2 cellular contexts compared by ENCODE assay signal in the genomic region with DNA sequence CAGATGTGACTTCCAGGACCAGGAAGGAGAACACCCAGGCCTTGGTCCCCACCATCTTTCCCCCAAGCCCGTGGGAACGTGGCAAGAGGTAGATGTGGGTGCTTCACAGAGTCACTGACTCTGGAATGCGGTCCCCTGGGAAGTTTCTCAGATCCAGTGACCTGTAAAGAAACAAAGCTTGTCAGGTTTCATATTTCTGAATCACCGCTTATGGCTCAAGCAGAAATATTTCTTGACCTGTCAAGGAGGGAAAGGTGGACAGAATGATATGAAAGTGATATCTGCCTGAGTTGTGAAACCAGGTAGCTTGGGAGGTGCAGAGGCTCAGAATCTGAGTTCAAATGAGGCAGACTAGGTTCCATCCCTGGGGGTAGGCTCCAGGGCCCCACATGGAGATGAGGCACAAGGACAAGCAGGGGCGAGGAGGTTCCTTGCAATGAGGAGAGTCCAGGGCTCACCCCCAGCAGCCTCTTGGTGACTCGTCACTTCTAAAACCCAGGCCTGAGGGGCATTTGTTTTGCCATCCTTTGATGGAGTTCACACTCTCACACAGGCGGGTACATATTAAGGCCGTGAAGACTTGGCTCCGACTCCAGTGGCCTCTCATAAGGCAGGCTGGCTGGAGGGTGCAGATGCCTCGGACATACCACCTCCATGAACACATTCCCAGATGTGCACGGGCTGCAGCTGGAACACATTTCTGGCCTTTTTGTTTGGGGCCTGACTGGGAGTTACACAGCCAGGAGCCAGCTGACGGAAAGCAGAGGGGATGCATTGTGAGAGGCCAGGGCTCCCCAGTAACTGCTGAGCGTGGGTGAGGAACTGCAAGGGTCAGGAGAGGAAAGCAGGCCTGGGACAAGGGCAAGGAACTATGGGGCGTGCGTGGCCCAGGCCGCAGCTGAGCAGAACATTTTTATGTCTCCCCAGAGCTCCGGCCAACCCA.
TF ChIP-seq lines count a peak whose summit lies in the region.

No MANE protein-coding gene starts in this region.

TF ChIP-seq in liver, 16 proteins besides CTCF, POLR2A, EP300 and RAD21:
- TF ChIP-seq, protein P1, sequence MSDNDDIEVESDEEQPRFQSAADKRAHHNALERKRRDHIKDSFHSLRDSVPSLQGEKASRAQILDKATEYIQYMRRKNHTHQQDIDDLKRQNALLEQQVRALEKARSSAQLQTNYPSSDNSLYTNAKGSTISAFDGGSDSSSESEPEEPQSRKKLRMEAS (IDR thresholded peaks at IDR 0.05): no peak
- TF ChIP-seq SP1 (IDR thresholded peaks at IDR 0.05): no peak
- no peak for TF ChIP-seq HNF4G (IDR thresholded peaks at IDR 0.05)
- TF ChIP-seq YY1 (IDR thresholded peaks at IDR 0.05): no peak
- TF ChIP-seq RXRA (IDR thresholded peaks at IDR 0.05): peak in 1 of 2 donors; percentile 17
- no peak for TF ChIP-seq EGR1 (IDR thresholded peaks at IDR 0.05; ENCODE audit: low read depth in 2 of 2)
- peak; percentile 63 for TF ChIP-seq NR2F2 (IDR thresholded peaks at IDR 0.05)
TF ChIP-seq in liver: peak in this region for 2.

TF ChIP-seq in HepG2, 621 proteins besides CTCF, POLR2A, EP300 and RAD21:
- TF ChIP-seq, protein P2, sequence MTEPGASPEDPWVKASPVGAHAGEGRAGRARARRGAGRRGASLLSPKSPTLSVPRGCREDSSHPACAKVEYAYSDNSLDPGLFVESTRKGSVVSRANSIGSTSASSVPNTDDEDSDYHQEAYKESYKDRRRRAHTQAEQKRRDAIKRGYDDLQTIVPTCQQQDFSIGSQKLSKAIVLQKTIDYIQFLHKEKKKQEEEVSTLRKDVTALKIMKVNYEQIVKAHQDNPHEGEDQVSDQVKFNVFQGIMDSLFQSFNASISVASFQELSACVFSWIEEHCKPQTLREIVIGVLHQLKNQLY (CRISPR knock-in tag; IDR thresholded peaks at IDR 0.05): no peak
- no peak for TF ChIP-seq CENPT (CRISPR knock-in tag; IDR thresholded peaks at IDR 0.05; ENCODE audit: low read depth)
- TF ChIP-seq, protein P3, sequence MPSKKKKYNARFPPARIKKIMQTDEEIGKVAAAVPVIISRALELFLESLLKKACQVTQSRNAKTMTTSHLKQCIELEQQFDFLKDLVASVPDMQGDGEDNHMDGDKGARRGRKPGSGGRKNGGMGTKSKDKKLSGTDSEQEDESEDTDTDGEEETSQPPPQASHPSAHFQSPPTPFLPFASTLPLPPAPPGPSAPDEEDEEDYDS (CRISPR knock-in tag; IDR thresholded peaks at IDR 0.05): no peak
- no peak for TF ChIP-seq ZNF121 (CRISPR knock-in tag; IDR thresholded peaks at IDR 0.05)
- TF ChIP-seq, protein P4, sequence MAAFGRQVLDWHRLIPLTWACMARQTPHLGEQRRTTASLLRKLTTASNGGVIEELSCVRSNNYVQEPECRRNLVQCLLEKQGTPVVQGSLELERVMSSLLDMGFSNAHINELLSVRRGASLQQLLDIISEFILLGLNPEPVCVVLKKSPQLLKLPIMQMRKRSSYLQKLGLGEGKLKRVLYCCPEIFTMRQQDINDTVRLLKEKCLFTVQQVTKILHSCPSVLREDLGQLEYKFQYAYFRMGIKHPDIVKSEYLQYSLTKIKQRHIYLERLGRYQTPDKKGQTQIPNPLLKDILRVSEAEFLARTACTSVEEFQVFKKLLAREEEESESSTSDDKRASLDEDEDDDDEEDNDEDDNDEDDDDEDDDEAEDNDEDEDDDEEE (CRISPR knock-in tag; IDR thresholded peaks at IDR 0.05): no peak
- no peak for TF ChIP-seq ZNF543 (CRISPR knock-in tag; IDR thresholded peaks at IDR 0.05)
- TF ChIP-seq ZNF446 (CRISPR knock-in tag; IDR thresholded peaks at IDR 0.05): no peak
- no peak for TF ChIP-seq ZNF256 (CRISPR knock-in tag; conservative IDR thresholded peaks at IDR 0.05)
- TF ChIP-seq, protein P5, sequence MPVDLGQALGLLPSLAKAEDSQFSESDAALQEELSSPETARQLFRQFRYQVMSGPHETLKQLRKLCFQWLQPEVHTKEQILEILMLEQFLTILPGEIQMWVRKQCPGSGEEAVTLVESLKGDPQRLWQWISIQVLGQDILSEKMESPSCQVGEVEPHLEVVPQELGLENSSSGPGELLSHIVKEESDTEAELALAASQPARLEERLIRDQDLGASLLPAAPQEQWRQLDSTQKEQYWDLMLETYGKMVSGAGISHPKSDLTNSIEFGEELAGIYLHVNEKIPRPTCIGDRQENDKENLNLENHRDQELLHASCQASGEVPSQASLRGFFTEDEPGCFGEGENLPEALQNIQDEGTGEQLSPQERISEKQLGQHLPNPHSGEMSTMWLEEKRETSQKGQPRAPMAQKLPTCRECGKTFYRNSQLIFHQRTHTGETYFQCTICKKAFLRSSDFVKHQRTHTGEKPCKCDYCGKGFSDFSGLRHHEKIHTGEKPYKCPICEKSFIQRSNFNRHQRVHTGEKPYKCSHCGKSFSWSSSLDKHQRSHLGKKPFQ (CRISPR knock-in tag; IDR thresholded peaks at IDR 0.05; ENCODE audit: insufficient replicate concordance): no peak
- TF ChIP-seq, protein P6, sequence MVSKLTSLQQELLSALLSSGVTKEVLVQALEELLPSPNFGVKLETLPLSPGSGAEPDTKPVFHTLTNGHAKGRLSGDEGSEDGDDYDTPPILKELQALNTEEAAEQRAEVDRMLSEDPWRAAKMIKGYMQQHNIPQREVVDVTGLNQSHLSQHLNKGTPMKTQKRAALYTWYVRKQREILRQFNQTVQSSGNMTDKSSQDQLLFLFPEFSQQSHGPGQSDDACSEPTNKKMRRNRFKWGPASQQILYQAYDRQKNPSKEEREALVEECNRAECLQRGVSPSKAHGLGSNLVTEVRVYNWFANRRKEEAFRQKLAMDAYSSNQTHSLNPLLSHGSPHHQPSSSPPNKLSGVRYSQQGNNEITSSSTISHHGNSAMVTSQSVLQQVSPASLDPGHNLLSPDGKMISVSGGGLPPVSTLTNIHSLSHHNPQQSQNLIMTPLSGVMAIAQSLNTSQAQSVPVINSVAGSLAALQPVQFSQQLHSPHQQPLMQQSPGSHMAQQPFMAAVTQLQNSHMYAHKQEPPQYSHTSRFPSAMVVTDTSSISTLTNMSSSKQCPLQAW (CRISPR knock-in tag; IDR thresholded peaks at IDR 0.05): no peak
- TF ChIP-seq, protein P7, sequence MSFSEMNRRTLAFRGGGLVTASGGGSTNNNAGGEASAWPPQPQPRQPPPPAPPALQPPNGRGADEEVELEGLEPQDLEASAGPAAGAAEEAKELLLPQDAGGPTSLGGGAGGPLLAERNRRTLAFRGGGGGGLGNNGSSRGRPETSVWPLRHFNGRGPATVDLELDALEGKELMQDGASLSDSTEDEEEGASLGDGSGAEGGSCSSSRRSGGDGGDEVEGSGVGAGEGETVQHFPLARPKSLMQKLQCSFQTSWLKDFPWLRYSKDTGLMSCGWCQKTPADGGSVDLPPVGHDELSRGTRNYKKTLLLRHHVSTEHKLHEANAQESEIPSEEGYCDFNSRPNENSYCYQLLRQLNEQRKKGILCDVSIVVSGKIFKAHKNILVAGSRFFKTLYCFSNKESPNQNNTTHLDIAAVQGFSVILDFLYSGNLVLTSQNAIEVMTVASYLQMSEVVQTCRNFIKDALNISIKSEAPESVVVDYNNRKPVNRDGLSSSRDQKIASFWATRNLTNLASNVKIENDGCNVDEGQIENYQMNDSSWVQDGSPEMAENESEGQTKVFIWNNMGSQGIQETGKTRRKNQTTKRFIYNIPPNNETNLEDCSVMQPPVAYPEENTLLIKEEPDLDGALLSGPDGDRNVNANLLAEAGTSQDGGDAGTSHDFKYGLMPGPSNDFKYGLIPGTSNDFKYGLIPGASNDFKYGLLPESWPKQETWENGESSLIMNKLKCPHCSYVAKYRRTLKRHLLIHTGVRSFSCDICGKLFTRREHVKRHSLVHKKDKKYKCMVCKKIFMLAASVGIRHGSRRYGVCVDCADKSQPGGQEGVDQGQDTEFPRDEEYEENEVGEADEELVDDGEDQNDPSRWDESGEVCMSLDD (CRISPR knock-in tag; IDR thresholded peaks at IDR 0.05; ENCODE audit: borderline replicate concordance): no peak
- TF ChIP-seq, protein P8, sequence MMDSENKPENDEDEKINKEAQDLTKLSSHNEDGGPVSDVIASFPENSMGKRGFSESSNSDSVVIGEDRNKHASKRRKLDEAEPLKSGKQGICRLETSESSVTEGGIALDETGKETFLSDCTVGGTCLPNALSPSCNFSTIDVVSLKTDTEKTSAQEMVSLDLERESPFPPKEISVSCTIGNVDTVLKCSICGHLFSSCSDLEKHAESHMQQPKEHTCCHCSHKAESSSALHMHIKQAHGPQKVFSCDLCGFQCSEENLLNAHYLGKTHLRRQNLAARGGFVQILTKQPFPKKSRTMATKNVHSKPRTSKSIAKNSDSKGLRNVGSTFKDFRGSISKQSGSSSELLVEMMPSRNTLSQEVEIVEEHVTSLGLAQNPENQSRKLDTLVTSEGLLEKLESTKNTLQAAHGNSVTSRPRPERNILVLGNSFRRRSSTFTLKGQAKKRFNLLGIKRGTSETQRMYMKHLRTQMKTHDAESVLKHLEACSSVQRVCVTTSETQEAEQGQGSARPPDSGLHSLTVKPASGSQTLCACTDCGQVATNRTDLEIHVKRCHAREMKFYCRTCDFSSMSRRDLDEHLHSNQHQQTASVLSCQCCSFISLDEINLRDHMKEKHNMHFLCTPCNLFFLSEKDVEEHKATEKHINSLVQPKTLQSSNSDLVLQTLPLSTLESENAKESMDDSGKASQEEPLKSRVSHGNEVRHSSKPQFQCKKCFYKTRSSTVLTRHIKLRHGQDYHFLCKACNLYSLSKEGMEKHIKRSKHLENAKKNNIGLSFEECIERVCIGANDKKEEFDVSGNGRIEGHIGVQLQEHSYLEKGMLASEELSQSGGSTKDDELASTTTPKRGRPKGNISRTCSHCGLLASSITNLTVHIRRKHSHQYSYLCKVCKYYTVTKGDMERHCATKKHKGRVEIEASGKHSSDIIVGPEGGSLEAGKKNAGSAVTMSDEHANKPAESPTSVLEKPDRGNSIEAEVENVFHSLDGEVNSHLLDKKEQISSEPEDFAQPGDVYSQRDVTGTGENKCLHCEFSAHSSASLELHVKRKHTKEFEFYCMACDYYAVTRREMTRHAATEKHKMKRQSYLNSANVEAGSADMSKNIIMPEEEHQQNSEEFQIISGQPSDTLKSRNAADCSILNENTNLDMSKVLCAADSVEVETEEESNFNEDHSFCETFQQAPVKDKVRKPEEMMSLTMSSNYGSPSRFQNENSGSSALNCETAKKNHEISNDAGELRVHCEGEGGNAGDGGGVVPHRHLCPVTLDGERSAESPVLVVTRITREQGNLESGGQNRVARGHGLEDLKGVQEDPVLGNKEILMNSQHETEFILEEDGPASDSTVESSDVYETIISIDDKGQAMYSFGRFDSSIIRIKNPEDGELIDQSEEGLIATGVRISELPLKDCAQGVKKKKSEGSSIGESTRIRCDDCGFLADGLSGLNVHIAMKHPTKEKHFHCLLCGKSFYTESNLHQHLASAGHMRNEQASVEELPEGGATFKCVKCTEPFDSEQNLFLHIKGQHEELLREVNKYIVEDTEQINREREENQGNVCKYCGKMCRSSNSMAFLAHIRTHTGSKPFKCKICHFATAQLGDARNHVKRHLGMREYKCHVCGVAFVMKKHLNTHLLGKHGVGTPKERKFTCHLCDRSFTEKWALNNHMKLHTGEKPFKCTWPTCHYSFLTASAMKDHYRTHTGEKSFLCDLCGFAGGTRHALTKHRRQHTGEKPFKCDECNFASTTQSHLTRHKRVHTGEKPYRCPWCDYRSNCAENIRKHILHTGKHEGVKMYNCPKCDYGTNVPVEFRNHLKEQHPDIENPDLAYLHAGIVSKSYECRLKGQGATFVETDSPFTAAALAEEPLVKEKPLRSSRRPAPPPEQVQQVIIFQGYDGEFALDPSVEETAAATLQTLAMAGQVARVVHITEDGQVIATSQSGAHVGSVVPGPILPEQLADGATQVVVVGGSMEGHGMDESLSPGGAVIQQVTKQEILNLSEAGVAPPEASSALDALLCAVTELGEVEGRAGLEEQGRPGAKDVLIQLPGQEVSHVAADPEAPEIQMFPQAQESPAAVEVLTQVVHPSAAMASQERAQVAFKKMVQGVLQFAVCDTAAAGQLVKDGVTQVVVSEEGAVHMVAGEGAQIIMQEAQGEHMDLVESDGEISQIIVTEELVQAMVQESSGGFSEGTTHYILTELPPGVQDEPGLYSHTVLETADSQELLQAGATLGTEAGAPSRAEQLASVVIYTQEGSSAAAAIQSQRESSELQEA (CRISPR knock-in tag; IDR thresholded peaks at IDR 0.05; ENCODE audit: not compliant biosample characterization): no peak
- no peak for TF ChIP-seq ZNF546 (CRISPR knock-in tag; conservative IDR thresholded peaks at IDR 0.05)
